In the genomic region with DNA sequence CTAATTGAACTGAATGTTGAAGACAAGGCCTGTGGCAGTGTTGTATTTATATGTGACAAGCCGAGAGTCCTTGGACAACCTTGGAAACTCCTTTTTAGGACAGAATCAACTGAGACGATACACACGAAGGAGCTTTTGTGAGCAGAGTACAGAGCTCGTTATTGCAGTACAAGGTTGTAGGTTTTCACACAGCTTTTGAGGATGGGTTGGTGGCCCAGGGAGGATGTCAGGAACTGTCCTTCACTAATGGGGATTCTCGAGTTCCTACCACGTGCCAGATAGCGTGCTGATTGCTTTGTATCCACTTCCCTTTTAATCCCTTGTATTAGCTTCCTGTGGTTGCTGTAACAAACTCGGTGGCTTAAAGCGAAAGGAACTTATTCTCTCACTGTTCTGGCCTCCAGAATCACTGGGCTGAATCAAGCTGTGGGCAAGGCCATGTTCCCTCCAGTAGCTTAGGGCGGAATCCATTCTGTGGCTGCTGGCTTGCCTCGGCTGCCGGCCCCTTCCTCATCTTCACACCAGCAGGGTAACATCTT, we compare ENCODE assay signal across 8 cellular contexts. TPM values are rescaled to one million over a fixed set of nuclear protein-coding genes. Genes with fewer than 3 reads are reported as not detected.
A peak's percentile ranks its signal among the peaks of the same experiment; 100 is the strongest.
DNase-seq lines count a peak whose midpoint lies in the region; ATAC-seq and TF ChIP-seq lines count a peak whose summit lies in the region.

No MANE protein-coding gene starts in this region.

- H3K36me3 ChIP-seq in CD4-positive, alpha-beta memory T cell (ENCODE audit: insufficient read depth, low read length): no peaks in the 10 kb centered on the region
- H3K36me3 ChIP-seq in brain microvascular endothelial cell (replicated peaks): no peaks in the 10 kb centered on the region

- H3K36me3 Mint-ChIP-seq in CD4-positive, alpha-beta memory T cell: peaks cover 7 to 8% of the 10 kb centered on the region in 2 donors
- peaks cover 46% of the 10 kb centered on the region for H3K36me3 Mint-ChIP-seq in activated CD4-positive, alpha-beta memory T cell treated with anti-CD3 and anti-CD28 coated beads, Interleukin-2, amount 10 ng/mL, durations not matched to agents 7 days and 5 days (ENCODE audit: low read depth)

- CTCF ChIA-PET in CD4-positive, alpha-beta memory T cell (lab: Charles Lee; ENCODE audit: partially characterized antibody): interaction anchor here (0.9 to 7.6 kb wide), 8 partner anchors 9 to 44 kb away, joined by 3 to 81 read pairs (median 20); no protein-coding TSS in a partner anchor
- CTCF ChIA-PET in activated CD4-positive, alpha-beta memory T cell treated with anti-CD3 and anti-CD28 coated beads, Interleukin-2, amount 10 ng/mL, durations not matched to agents 7 days and 5 days (lab: Charles Lee): interaction anchor here (1.0 to 5.8 kb wide), 9 partner anchors 11 to 53 kb away, joined by 3 to 56 read pairs (median 6); no protein-coding TSS in a partner anchor

- ATAC-seq in GM19395 (IDR thresholded peaks at IDR 0.05; ENCODE audit: unreplicated experiment) (peak; percentile 42), HG03442 (IDR thresholded peaks at IDR 0.05; ENCODE audit: unreplicated experiment) (peak; percentile 29)

- peaks cover 96% of the 10 kb centered on the region for H3K4me1 ChIP-seq in CD4-positive, alpha-beta memory T cell (ENCODE audit: insufficient read depth, low read length)

- H3K4me3 ChIP-seq in CD4-positive, alpha-beta memory T cell (ENCODE audit: low read length in 2 of 2): peak overlapping the region; percentile 17 to 33
- H3K4me3 ChIP-seq in brain microvascular endothelial cell (ENCODE audit: low read depth, low read length): no peak overlapping the region

- H3K4me3 Mint-ChIP-seq in CD4-positive, alpha-beta memory T cell: peak overlapping the region; percentile 80 to 98 (median 90)
- H3K4me3 Mint-ChIP-seq in activated CD4-positive, alpha-beta memory T cell treated with anti-CD3 and anti-CD28 coated beads, Interleukin-2, amount 10 ng/mL, durations not matched to agents 7 days and 5 days: peak overlapping the region; percentile 72

- peaks cover 0 to 4% (median 0%) of the 10 kb centered on the region in 8 donors for H3K9me3 Mint-ChIP-seq in CD4-positive, alpha-beta memory T cell
- H3K9me3 Mint-ChIP-seq in activated CD4-positive, alpha-beta memory T cell treated with anti-CD3 and anti-CD28 coated beads, Interleukin-2, amount 10 ng/mL, durations not matched to agents 7 days and 5 days: no peaks in the 10 kb centered on the region

- in situ Hi-C loops in brain microvascular endothelial cell (cut with HindIII; ENCODE audit: low pct_ligation_motif_present, low sequenced_read_pairs): no loop called here

- H3K9me3 ChIP-seq in CD4-positive, alpha-beta memory T cell (ENCODE audit: control insufficient read depth in 1 of 2, low read length in 2 of 2): no peaks in the 10 kb centered on the region

- DNase-seq in CD4-positive, alpha-beta memory T cell: peak; percentile 58 to 77 (median 61)
- peak; percentile 68 for DNase-seq in activated CD4-positive, alpha-beta memory T cell treated with anti-CD3 and anti-CD28 coated beads, Interleukin-2, amount 10 ng/mL, durations not matched to agents 7 days and 5 days
- peak; percentile 54 for DNase-seq in medulla oblongata (ENCODE audit: extremely low spot score)
- DNase-seq in NCI-H2171 treated with DMSO at 0.1 percent for 48 hours (lab: John Stamatoyannopoulos, UW): no peak
- no peak for DNase-seq in GM19240 (ENCODE audit: insufficient read length, low spot score)
- no peak for DNase-seq in brain microvascular endothelial cell

- intact Hi-C loops in CD4-positive, alpha-beta memory T cell (cut with micrococcal nuclease): loop anchor here (1.0 to 5.0 kb wide), 5 partner anchors 9 to 142 kb away; a partner anchor contains a TSS

- POLR2A ChIA-PET in CD4-positive, alpha-beta memory T cell (lab: Charles Lee; ENCODE audit: partially characterized antibody): interaction anchor here (1.0 to 20.9 kb wide), 13 partner anchors 7 to 746 kb away, joined by 3 to 338 read pairs (median 6); a partner anchor contains a TSS
- POLR2A ChIA-PET in activated CD4-positive, alpha-beta memory T cell treated with anti-CD3 and anti-CD28 coated beads, Interleukin-2, amount 10 ng/mL, durations not matched to agents 7 days and 5 days (lab: Charles Lee): interaction anchor here (0.6 to 23.7 kb wide), 13 partner anchors 7 to 306 kb away, joined by 3 to 500 read pairs (median 4); a partner anchor contains a TSS

- no peaks in the 10 kb centered on the region for H3K27me3 ChIP-seq in CD4-positive, alpha-beta memory T cell (ENCODE audit: insufficient read depth, low read length)
- no peaks in the 10 kb centered on the region for H3K27me3 ChIP-seq in brain microvascular endothelial cell (replicated peaks)

- H3K27ac ChIP-seq in CD4-positive, alpha-beta memory T cell (ENCODE audit: low read depth, low read length): peak overlapping the region; percentile 71
- no peak overlapping the region for H3K27ac ChIP-seq in brain microvascular endothelial cell

- TF ChIP-seq CTCF in brain microvascular endothelial cell (IDR thresholded peaks at IDR 0.05; ENCODE audit: low read depth, low read length, missing control alignments): no peak

- H3K4me1 Mint-ChIP-seq in CD4-positive, alpha-beta memory T cell: peaks cover 73 to 93% (median 84%) of the 10 kb centered on the region in 4 donors
- peaks cover 93% of the 10 kb centered on the region for H3K4me1 Mint-ChIP-seq in activated CD4-positive, alpha-beta memory T cell treated with anti-CD3 and anti-CD28 coated beads, Interleukin-2, amount 10 ng/mL, durations not matched to agents 7 days and 5 days

- H3K27ac Mint-ChIP-seq in CD4-positive, alpha-beta memory T cell: peak overlapping the region; percentile 92 to 98 (median 97)
- peak overlapping the region; percentile 100 for H3K27ac Mint-ChIP-seq in activated CD4-positive, alpha-beta memory T cell treated with anti-CD3 and anti-CD28 coated beads, Interleukin-2, amount 10 ng/mL, durations not matched to agents 7 days and 5 days

- no peaks in the 10 kb centered on the region for H3K27me3 Mint-ChIP-seq in CD4-positive, alpha-beta memory T cell
- no peaks in the 10 kb centered on the region for H3K27me3 Mint-ChIP-seq in activated CD4-positive, alpha-beta memory T cell treated with anti-CD3 and anti-CD28 coated beads, Interleukin-2, amount 10 ng/mL, durations not matched to agents 7 days and 5 days

RNA-seq across cellular contexts. Expression of a gene that starts 20.2 kb away (rescaled TPM):
- total RNA-seq in CD4-positive, alpha-beta memory T cell: 100 to 1,000 TPM; 133 TPM
- 10 to 100 TPM; 30.5 to 50.7 TPM for polyA plus RNA-seq in CD4-positive, alpha-beta memory T cell
- total RNA-seq in activated CD4-positive, alpha-beta memory T cell treated with anti-CD3 and anti-CD28 coated beads, Interleukin-2, amount 10 ng/mL, durations not matched to agents 7 days and 5 days: 100 to 1,000 TPM; 123 to 127 TPM

Comparison
In these comparisons a context has a peak if more than half of its experiments do, and no peak if none do; other contexts are left out.
1. DNase-seq: peak in CD4-positive, alpha-beta memory T cell (5 of 5), activated CD4-positive, alpha-beta memory T cell treated with anti-CD3 and anti-CD28 coated beads, Interleukin-2, amount 10 ng/mL, durations not matched to agents 7 days and 5 days (single experiment) and medulla oblongata (single experiment); none in NCI-H2171 treated with DMSO at 0.1 percent for 48 hours (single experiment), GM19240 (single experiment) and brain microvascular endothelial cell (single experiment).